8 cellular contexts compared by ENCODE assay signal in genomic region chr12:57549909-57550627, GRCh38. TPM values are rescaled to one million over a fixed set of nuclear protein-coding genes. Genes with fewer than 3 reads are reported as not detected.
A peak's percentile ranks its signal among the peaks of the same experiment; 100 is the strongest.
DNase-seq lines count a peak whose midpoint lies in the region; FAIRE-seq and TF ChIP-seq lines count a peak whose summit lies in the region.

TSS of gene KIF5A (plus strand) at chr12:57550044. CDS start at chr12:57550272, 228 bp downstream.

- H3K79me2 ChIP-seq in osteoblast (ENCODE audit: insufficient read depth, low read length) = peaks cover 19% of the 10 kb centered on the region

- peaks cover 8% of the 10 kb centered on the region for H4K20me1 ChIP-seq in osteoblast (ENCODE audit: insufficient read depth, low read length)

- intact Hi-C loops in thyroid gland (cut with DNase I) = no loop called here

- TF ChIP-seq CTCF in fibroblast of pulmonary artery (IDR thresholded peaks at IDR 0.05; ENCODE audit: low read length, missing control alignments) (no peak), osteoblast (IDR thresholded peaks at IDR 0.05; ENCODE audit: extremely low read depth, low read depth, low read length) (no peak), thyroid gland (IDR thresholded peaks at IDR 0.05) (no peak)

- H2AFZ ChIP-seq in osteoblast (ENCODE audit: low read length) = no peak within 1 kb of the TSS

- H3K36me3 ChIP-seq in osteoblast (ENCODE audit: insufficient read depth, low read length) (no peaks in the 10 kb centered on the region), thyroid gland (no peaks in the 10 kb centered on the region)

- H3K27ac ChIP-seq in osteoblast (ENCODE audit: low read depth, low read length) = no peak within 1 kb of the TSS
- H3K27ac ChIP-seq in thyroid gland = no peak within 1 kb of the TSS

- H3K4me3 ChIP-seq in fibroblast of pulmonary artery (replicated peaks; ENCODE audit: low read depth, low read length) (peak within 1 kb of the TSS; percentile 35), osteoblast (ENCODE audit: insufficient read depth, low read length) (peak within 1 kb of the TSS; percentile 41), thyroid gland (replicated peaks in 1 of 3) (peak within 1 kb of the TSS in 1 of 3 donors; percentile 29)

- peaks cover 19% of the 10 kb centered on the region for H3K4me1 ChIP-seq in osteoblast (ENCODE audit: insufficient read depth, low read length)
- peaks cover 12 to 21% of the 10 kb centered on the region in 2 donors for H3K4me1 ChIP-seq in thyroid gland

- DNase-seq in GM12891 (ENCODE audit: insufficient read length, low spot score) (peak; percentile 62), NCI-H2171 treated with DMSO at 0.1 percent for 48 hours (lab: John Stamatoyannopoulos, UW) (peak; percentile 58), activated T-cell treated with anti-CD3 and anti-CD28 coated beads for 48 hours (ENCODE audit: low read depth) (peak; percentile 64), fibroblast of pulmonary artery (ENCODE audit: low read depth) (no peak), osteoblast (ENCODE audit: insufficient read length, low spot score, missing footprints) (peak; percentile 90), thyroid gland (peak; percentile 30 to 35), NCI-H2107 treated with DMSO at 0.1 percent for 48 hours (lab: John Stamatoyannopoulos, UW; ENCODE audit: unreplicated experiment) (no peak), NK-92 (lab: John Stamatoyannopoulos, UW; ENCODE audit: unreplicated experiment) (no peak)

- no peak for TF ChIP-seq POLR2A in GM12891 (IDR thresholded peaks at IDR 0.05; ENCODE audit: low read depth, low read length)
- TF ChIP-seq POLR2A in thyroid gland (IDR thresholded peaks at IDR 0.05) = no peak

- WGBS in thyroid gland, 2 donors = 5 to 11% methylated on average over 11 to 19 of the region's 51 CpGs

- H3K27me3 ChIP-seq in osteoblast (ENCODE audit: insufficient read depth, low read length) = peaks cover 31% of the 10 kb centered on the region
- H3K27me3 ChIP-seq in thyroid gland = no peaks in the 10 kb centered on the region

- H3K9me3 ChIP-seq in osteoblast (ENCODE audit: low read depth, low read length) (no peaks in the 10 kb centered on the region), thyroid gland (no peaks in the 10 kb centered on the region)

- peak; percentile 5 for FAIRE-seq in GM12891 (lab: Jason Lieb, UNC)

- peak within 1 kb of the TSS; percentile 49 for H3K4me2 ChIP-seq in osteoblast (ENCODE audit: insufficient read depth, low read length)

TF ChIP-seq in GM12891, 5 proteins besides CTCF, POLR2A, EP300 and RAD21:
- TF ChIP-seq TAF1 (IDR thresholded peaks at IDR 0.05; ENCODE audit: low read depth, low read length) = no peak
- no peak for TF ChIP-seq PAX5 (IDR thresholded peaks at IDR 0.05; ENCODE audit: insufficient read depth, low read length, severe bottlenecking)
- TF ChIP-seq POLR2AphosphoS5 (IDR thresholded peaks at IDR 0.05; ENCODE audit: low read depth, low read length) = no peak
- no peak for TF ChIP-seq SPI1 (IDR thresholded peaks at IDR 0.05; ENCODE audit: low read depth, low read length)
- TF ChIP-seq POU2F2 (IDR thresholded peaks at IDR 0.05; ENCODE audit: low read depth, low read length) = no peak
TF ChIP-seq in GM12891: peak in this region for 0.

RNA-seq across cellular contexts. Expression of gene KIF5A, which starts in this region (rescaled TPM):
- 0.18 TPM for polyA plus RNA-seq in GM12891 (2012; ENCODE audit: low read depth, missing spikeins)
- 0.29 and 0.36 TPM in 2 replicates for total RNA-seq in osteoblast
- under 1 TPM; 0.34 to 0.67 (median 0.51) TPM for total RNA-seq in thyroid gland

Comparison
In these comparisons a context has a peak if more than half of its experiments do, and no peak if none do; other contexts are left out.
1. Peak in DNase-seq, H3K4me3 ChIP-seq and H3K4me2 ChIP-seq in osteoblast; RNA of the gene not detected or under 1 TPM.
2. Peak in DNase-seq in thyroid gland; RNA of the gene not detected or under 1 TPM.
3. DNase-seq: peak in GM12891 (single experiment), NCI-H2171 treated with DMSO at 0.1 percent for 48 hours (single experiment) and activated T-cell treated with anti-CD3 and anti-CD28 coated beads for 48 hours (single experiment); none in fibroblast of pulmonary artery (single experiment), NCI-H2107 treated with DMSO at 0.1 percent for 48 hours (single experiment) and NK-92 (single experiment).